14 cellular contexts compared by ENCODE assay signal in genomic region chr2:25817630-25818029, GRCh38.
DNase-seq lines count a peak whose midpoint lies in the region; ATAC-seq and TF ChIP-seq lines count a peak whose summit lies in the region.
"Had no signal": no experiment of that assay in that cellular context is flagged by ENCODE, and none has a peak within 500 bp of the region (broad histone marks: within the 10 kb centered on the region; RNA-seq: fewer than 3 reads in every experiment).

No MANE protein-coding gene starts in this region.

- no peak for ATAC-seq in CD8-positive, alpha-beta T cell
- ATAC-seq in GM18873 (IDR thresholded peaks at IDR 0.05; ENCODE audit: low FRiP score, unreplicated experiment) (peak; percentile 56), HG02759 (IDR thresholded peaks at IDR 0.05; ENCODE audit: unreplicated experiment) (peak; percentile 60), left lung (no peak)
- ATAC-seq in activated CD8-positive, alpha-beta T cell treated with anti-CD3 and anti-CD28 coated beads for 36 hours = peak; percentile 90

- no peak for TF ChIP-seq CTCF in CD8-positive, alpha-beta T cell (IDR thresholded peaks at IDR 0.05)
- TF ChIP-seq CTCF in activated CD8-positive, alpha-beta T cell treated with anti-CD3 and anti-CD28 coated beads for 36 hours (IDR thresholded peaks at IDR 0.05) = no peak
- TF ChIP-seq CTCF in left lung (IDR thresholded peaks at IDR 0.05) = no peak

- H3K9me3 ChIP-seq in CD8-positive, alpha-beta T cell (ENCODE audit: low read length) = no peaks in the 10 kb centered on the region
- no peaks in the 10 kb centered on the region for H3K9me3 ChIP-seq in left lung
- H3K9me3 ChIP-seq: breast epithelium, esophagus muscularis mucosa, SJSA1 had no signal

- no peaks in the 10 kb centered on the region for H3K27me3 ChIP-seq in CD8-positive, alpha-beta T cell (ENCODE audit: insufficient read depth, low read length)
- no peaks in the 10 kb centered on the region for H3K27me3 ChIP-seq in left lung
- H3K27me3 ChIP-seq: breast epithelium, esophagus muscularis mucosa, SJSA1 had no signal

- no peak for DNase-seq in CD8-positive, alpha-beta T cell
- peak; percentile 52 for DNase-seq in activated CD8-positive, alpha-beta T cell treated with anti-CD3 and anti-CD28 coated beads for 36 hours
- DNase-seq in left lung (no peak), T1000 (lab: John Stamatoyannopoulos, UW) (no peak), GM19240 (ENCODE audit: insufficient read length, low spot score) (no peak), caudate nucleus (lab: John Stamatoyannopoulos, UW) (no peak)
- DNase-seq: activated CD4-positive, alpha-beta T cell treated with anti-CD3 and anti-CD28 coated beads, Interleukin-2, amount 50 U/mL, for 4 hours; NCI-H526 treated with DMSO at 0.1 percent for 48 hours had no signal

- H3K4me3 Mint-ChIP-seq in CD8-positive, alpha-beta T cell = peak overlapping the region; percentile 5
- H3K4me3 Mint-ChIP-seq in activated CD8-positive, alpha-beta T cell treated with anti-CD3 and anti-CD28 coated beads for 36 hours = peak overlapping the region; percentile 33
- H3K4me3 Mint-ChIP-seq: neural crest cell had no signal

- peaks cover 68% of the 10 kb centered on the region for H3K4me1 Mint-ChIP-seq in CD8-positive, alpha-beta T cell (ENCODE audit: low read depth)
- peaks cover 77% of the 10 kb centered on the region for H3K4me1 Mint-ChIP-seq in activated CD8-positive, alpha-beta T cell treated with anti-CD3 and anti-CD28 coated beads for 36 hours (ENCODE audit: low read depth)

- H3K4me3 ChIP-seq in CD8-positive, alpha-beta T cell (ENCODE audit: low read depth, low read length) = no peak overlapping the region
- no peak overlapping the region for H3K4me3 ChIP-seq in left lung
- H3K4me3 ChIP-seq: breast epithelium, esophagus muscularis mucosa, SJSA1 had no signal

- intact Hi-C loops in CD8-positive, alpha-beta T cell (cut with DNase I, micrococcal nuclease) = no loop called here
- intact Hi-C loops in activated CD8-positive, alpha-beta T cell treated with anti-CD3 and anti-CD28 coated beads for 36 hours (cut with micrococcal nuclease) = no loop called here
- intact Hi-C loops in left lung (cut with DNase I) = no loop called here

- no peak overlapping the region for H3K27ac ChIP-seq in CD8-positive, alpha-beta T cell (ENCODE audit: low read depth, low read length)
- no peak overlapping the region for H3K27ac ChIP-seq in left lung
- H3K27ac ChIP-seq in caudate nucleus (ENCODE audit: low read depth, low read length) = no peak overlapping the region
- H3K27ac ChIP-seq: breast epithelium, esophagus muscularis mucosa, SJSA1 had no signal

- H3K4me1 ChIP-seq in CD8-positive, alpha-beta T cell (ENCODE audit: insufficient read depth, low read length) = peaks cover 26% of the 10 kb centered on the region
- peaks cover 0 to 1% of the 10 kb centered on the region in 2 donors for H3K4me1 ChIP-seq in left lung
- H3K4me1 ChIP-seq: breast epithelium, SJSA1 had no signal

- peaks cover 11% of the 10 kb centered on the region for H3K36me3 Mint-ChIP-seq in CD8-positive, alpha-beta T cell
- H3K36me3 Mint-ChIP-seq in activated CD8-positive, alpha-beta T cell treated with anti-CD3 and anti-CD28 coated beads for 36 hours (ENCODE audit: low read depth) = peaks cover 25% of the 10 kb centered on the region

- CTCF ChIA-PET in CD8-positive, alpha-beta T cell (lab: Charles Lee) = interaction anchor here (0.6 kb wide), 1 partner anchor 34 kb away, joined by 3 read pairs; no protein-coding TSS in a partner anchor
- CTCF ChIA-PET in activated CD8-positive, alpha-beta T cell treated with anti-CD3 and anti-CD28 coated beads for 36 hours (lab: Charles Lee) = interaction anchor here (0.7 to 2.4 kb wide), 12 partner anchors 11 to 211 kb away, joined by 3 to 11 read pairs (median 4); no protein-coding TSS in a partner anchor

- H3K27ac Mint-ChIP-seq in CD8-positive, alpha-beta T cell = peak overlapping the region; percentile 35
- peak overlapping the region; percentile 80 for H3K27ac Mint-ChIP-seq in activated CD8-positive, alpha-beta T cell treated with anti-CD3 and anti-CD28 coated beads for 36 hours

- no peaks in the 10 kb centered on the region for H3K36me3 ChIP-seq in CD8-positive, alpha-beta T cell (ENCODE audit: insufficient read depth, low read length)
- H3K36me3 ChIP-seq in left lung = peaks cover 0 to 5% of the 10 kb centered on the region in 2 donors
- H3K36me3 ChIP-seq: breast epithelium, esophagus muscularis mucosa, SJSA1 had no signal

- H3K27me3 Mint-ChIP-seq in CD8-positive, alpha-beta T cell (ENCODE audit: low read depth) = no peaks in the 10 kb centered on the region
- no peaks in the 10 kb centered on the region for H3K27me3 Mint-ChIP-seq in activated CD8-positive, alpha-beta T cell treated with anti-CD3 and anti-CD28 coated beads for 36 hours

- POLR2A ChIA-PET in CD8-positive, alpha-beta T cell (lab: Charles Lee) = interaction anchor here (1.0 to 1.4 kb wide), 3 partner anchors 9 to 23 kb away, joined by 3 to 5 read pairs (median 3); no protein-coding TSS in a partner anchor
- POLR2A ChIA-PET in activated CD8-positive, alpha-beta T cell treated with anti-CD3 and anti-CD28 coated beads for 36 hours (lab: Charles Lee) = interaction anchor here (0.7 to 1.9 kb wide), 8 partner anchors 13 to 524 kb away, joined by 3 to 12 read pairs (median 4); no protein-coding TSS in a partner anchor

- no peaks in the 10 kb centered on the region for H3K9me3 Mint-ChIP-seq in CD8-positive, alpha-beta T cell
- no peaks in the 10 kb centered on the region for H3K9me3 Mint-ChIP-seq in activated CD8-positive, alpha-beta T cell treated with anti-CD3 and anti-CD28 coated beads for 36 hours
- H3K9me3 Mint-ChIP-seq: neural crest cell had no signal

Comparison
In these comparisons a context has a peak if more than half of its experiments do, and no peak if none do; other contexts are left out.
1. ATAC-seq: peak in GM18873 (single experiment), HG02759 (single experiment) and activated CD8-positive, alpha-beta T cell treated with anti-CD3 and anti-CD28 coated beads for 36 hours (single experiment); none in CD8-positive, alpha-beta T cell (single experiment) and left lung (single experiment).